ENCODE assay signal across 11 cellular contexts in the genomic region with DNA sequence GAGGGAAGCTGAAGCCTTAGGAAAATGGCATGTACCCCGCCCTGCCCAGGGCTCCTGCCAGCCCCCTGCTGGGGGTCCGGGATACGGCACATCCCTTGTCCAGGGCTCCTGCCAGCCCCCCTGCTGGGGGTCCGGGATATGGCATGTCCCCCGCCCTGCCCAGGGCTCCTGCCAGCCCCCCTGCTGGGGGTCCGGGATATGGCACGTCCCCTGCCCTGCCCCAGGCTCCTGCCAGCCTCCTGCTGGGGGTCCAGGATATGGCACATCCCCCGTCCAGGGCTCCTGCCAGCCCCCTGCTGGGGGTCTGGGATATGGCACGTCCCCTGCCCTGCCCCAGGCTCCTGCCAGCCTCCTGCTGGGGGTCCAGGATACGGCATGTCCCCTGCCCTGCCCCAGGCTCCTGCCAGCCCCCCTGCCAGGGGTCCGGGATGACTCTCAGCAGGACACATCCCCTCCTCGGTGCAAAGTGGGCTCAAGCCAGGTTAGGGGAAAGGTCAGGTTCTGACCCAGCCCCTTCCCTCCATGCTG. TPM values are rescaled to one million over a fixed set of nuclear protein-coding genes. Genes with fewer than 3 reads are reported as not detected.
DNase-seq lines count a peak whose midpoint lies in the region; ATAC-seq and TF ChIP-seq lines count a peak whose summit lies in the region.
"Had no signal": no experiment of that assay in that cellular context is flagged by ENCODE, and none has a peak within 500 bp of the region (broad histone marks: within the 10 kb centered on the region; RNA-seq: fewer than 3 reads in every experiment).

No MANE protein-coding gene starts in this region.

- DNase-seq in CD1c-positive myeloid dendritic cell (ENCODE audit: extremely low spot score), result peak; percentile 26
- no peak for DNase-seq in IMR-90
- peak; percentile 38 for DNase-seq in cerebellar cortex (ENCODE audit: low spot score)
- no peak for DNase-seq in naive thymus-derived CD4-positive, alpha-beta T cell
- DNase-seq in mammary epithelial cell, result no peak
- no peak for DNase-seq in NCI-H2029 (lab: John Stamatoyannopoulos, UW)
- DNase-seq: KG1, left cardiac atrium had no signal

- H3K9me3 Mint-ChIP-seq in naive thymus-derived CD4-positive, alpha-beta T cell, result peaks cover 0 to 2% (median 0%) of the 10 kb centered on the region in 11 donors
- H3K9me3 Mint-ChIP-seq: stimulated activated naive CD8-positive, alpha-beta T cell treated with anti-CD3 and anti-CD28 coated beads, Interleukin-15, Interleukin-2, amounts not matched to agents 100 ng/mL and 50 ng/mL, for 24 hours had no signal

- H3K9ac ChIP-seq in IMR-90 (ENCODE audit: low read depth, low read length) (no peak overlapping the region), mammary epithelial cell (ENCODE audit: insufficient read depth, low read length) (no peak overlapping the region)

- no peak overlapping the region for H4K5ac ChIP-seq in IMR-90 (ENCODE audit: low read depth, low read length)

- no peak overlapping the region for H3K56ac ChIP-seq in IMR-90 (ENCODE audit: extremely low read depth, insufficient read depth, low read length)

- no peak for TF ChIP-seq POLR2A in IMR-90 (IDR thresholded peaks at IDR 0.05; ENCODE audit: low read depth, low read length)

- no peak overlapping the region for H2AK9ac ChIP-seq in IMR-90 (replicated peaks; ENCODE audit: low read depth, low read length, poor library complexity)

- H3K27me3 ChIP-seq in IMR-90 (ENCODE audit: control insufficient read depth, insufficient read depth, low read length) (peaks cover 27% of the 10 kb centered on the region), mammary epithelial cell (ENCODE audit: insufficient read depth, low read length) (no peaks in the 10 kb centered on the region)
- H3K27me3 ChIP-seq in naive thymus-derived CD4-positive, alpha-beta T cell (ENCODE audit: control insufficient read depth in 2 of 2, insufficient read depth in 2 of 2, low read length in 2 of 2), result no peaks in the 10 kb centered on the region

- in situ Hi-C loops in IMR-90 (cut with MboI; ENCODE audit: low sequenced_read_pairs) (no loop called here), mammary epithelial cell (cut with MboI; ENCODE audit: low sequenced_read_pairs in 2 of 2) (no loop called here)

- dilution Hi-C loops in IMR-90 (cut with HindIII; ENCODE audit: low sequenced_read_pairs, unreplicated experiment) (no loop called here), mammary epithelial cell (cut with HindIII; ENCODE audit: low sequenced_read_pairs) (no loop called here)

- H2AK5ac ChIP-seq in IMR-90 (ENCODE audit: low read depth, low read length), result no peak overlapping the region

- no peaks in the 10 kb centered on the region for H3K79me2 ChIP-seq in mammary epithelial cell (ENCODE audit: insufficient read depth, low read length)

- peak; percentile 19; the same call in 1 of the 2 replicates for TF ChIP-seq RAD21 in IMR-90 (IDR thresholded peaks at IDR 0.05; ENCODE audit: low read length)

- no peak overlapping the region for H3K14ac ChIP-seq in IMR-90 (replicated peaks; ENCODE audit: low read depth, low read length)

- ATAC-seq in IMR-90 (ENCODE audit: low read depth) (peak; percentile 48; the same call in 1 of the 2 replicates), HG02610 (IDR thresholded peaks at IDR 0.05; ENCODE audit: unreplicated experiment) (no peak), HG03469 (IDR thresholded peaks at IDR 0.05; ENCODE audit: unreplicated experiment) (no peak)
- ATAC-seq in naive thymus-derived CD4-positive, alpha-beta T cell, result peak; percentile 71

- no peak overlapping the region for H4K91ac ChIP-seq in IMR-90 (ENCODE audit: insufficient read depth, low read depth, low read length)

- H3K4ac ChIP-seq in IMR-90 (ENCODE audit: low read depth, low read length), result no peak overlapping the region

- POLR2A ChIA-PET in IMR-90 (lab: Charles Lee; ENCODE audit: unreplicated experiment), result no interaction called here
- POLR2A ChIA-PET in naive thymus-derived CD4-positive, alpha-beta T cell (lab: Charles Lee), result no interaction called here

- no peaks in the 10 kb centered on the region for H3K79me1 ChIP-seq in IMR-90 (ENCODE audit: low read depth in 1 of 2, low read length in 2 of 2)

- H3K4me3 Mint-ChIP-seq in naive thymus-derived CD4-positive, alpha-beta T cell, result no peak overlapping the region
- H3K4me3 Mint-ChIP-seq: stimulated activated naive CD8-positive, alpha-beta T cell treated with anti-CD3 and anti-CD28 coated beads, Interleukin-15, Interleukin-2, amounts not matched to agents 100 ng/mL and 50 ng/mL, for 24 hours had no signal

- H2BK20ac ChIP-seq in IMR-90 (ENCODE audit: low read depth, low read length), result no peak overlapping the region

- WGBS in IMR-90 (ENCODE audit: extremely low coverage in 2 of 2, insufficient read length in 1 of 2), 2 experiments, result 43% methylated on average over 3 of the region's 12 CpGs; no CpG with 5 or more reads in 1 of the 2 experiments
- WGBS in mammary epithelial cell (ENCODE audit: low coverage, missing lambda C conversion rate), result 68% methylated on average over 3 of the region's 12 CpGs

- no peak overlapping the region for H3K27ac ChIP-seq in IMR-90 (ENCODE audit: insufficient read depth, low read length)
- H3K27ac ChIP-seq in naive thymus-derived CD4-positive, alpha-beta T cell (ENCODE audit: low read depth, low read length), result no peak overlapping the region
- no peak overlapping the region for H3K27ac ChIP-seq in mammary epithelial cell (ENCODE audit: insufficient read depth, low read depth, low read length)

- CTCF ChIA-PET in IMR-90 (lab: Yijun Ruan, JAX) (no interaction called here), mammary epithelial cell (lab: Charles Lee; ENCODE audit: low non-redundant PET) (no interaction called here)
- CTCF ChIA-PET in naive thymus-derived CD4-positive, alpha-beta T cell (lab: Charles Lee), result interaction anchor here (0.7 to 1.8 kb wide), 2 partner anchors 77 to 126 kb away, joined by 3 to 5 read pairs; no protein-coding TSS in a partner anchor

- no peak overlapping the region for H3K23ac ChIP-seq in IMR-90 (ENCODE audit: low read depth, low read length)

- no peaks in the 10 kb centered on the region for H3K9me1 ChIP-seq in IMR-90 (ENCODE audit: insufficient read depth, low read length)

- H3K4me3 ChIP-seq in IMR-90 (ENCODE audit: insufficient read depth, low read depth, low read length) (no peak overlapping the region), mammary epithelial cell (replicated peaks in 1 of 3; ENCODE audit: insufficient read depth in 1 of 3, low read depth in 2 of 3, low read length in 3 of 3) (no peak overlapping the region)
- no peak overlapping the region for H3K4me3 ChIP-seq in naive thymus-derived CD4-positive, alpha-beta T cell (ENCODE audit: low read length)

- BruUV-seq in IMR-90 (replicated peaks; lab: Mats Ljungman, UMichigan) (no TSS peak), mammary epithelial cell (replicated peaks; lab: Mats Ljungman, UMichigan) (no TSS peak)

- H3K36me3 ChIP-seq in IMR-90 (ENCODE audit: control insufficient read depth, insufficient read depth, low read length), result no peaks in the 10 kb centered on the region
- no peaks in the 10 kb centered on the region for H3K36me3 ChIP-seq in naive thymus-derived CD4-positive, alpha-beta T cell (ENCODE audit: control insufficient read depth in 2 of 3, insufficient read depth in 3 of 3, low read length in 3 of 3)
- H3K36me3 ChIP-seq in mammary epithelial cell (ENCODE audit: insufficient read depth, low read length), result no peaks in the 10 kb centered on the region

- intact Hi-C loops in IMR-90 (cut with micrococcal nuclease), result no loop called here
- intact Hi-C loops in naive thymus-derived CD4-positive, alpha-beta T cell (cut with micrococcal nuclease), result no loop called here
- intact Hi-C loops in mammary epithelial cell (cut with micrococcal nuclease), result no loop called here

- H3K27me3 Mint-ChIP-seq in naive thymus-derived CD4-positive, alpha-beta T cell, result peaks cover 0 to 2% (median 0%) of the 10 kb centered on the region in 5 donors
- H3K27me3 Mint-ChIP-seq: stimulated activated naive CD8-positive, alpha-beta T cell treated with anti-CD3 and anti-CD28 coated beads, Interleukin-15, Interleukin-2, amounts not matched to agents 100 ng/mL and 50 ng/mL, for 24 hours had no signal

- H3K4me2 ChIP-seq in IMR-90 (ENCODE audit: low read depth, low read length) (no peak overlapping the region), mammary epithelial cell (ENCODE audit: insufficient read depth, low read depth, low read length) (no peak overlapping the region)

- no peak overlapping the region for H2BK120ac ChIP-seq in IMR-90 (ENCODE audit: low read depth, low read length)

- no peak overlapping the region for H2BK5ac ChIP-seq in IMR-90 (ENCODE audit: low read depth, low read length, poor library complexity, severe bottlenecking)

- no peak overlapping the region for H4K8ac ChIP-seq in IMR-90 (ENCODE audit: low read depth in 2 of 2, low read length in 2 of 2)

- H3K4me1 ChIP-seq in IMR-90 (ENCODE audit: control insufficient read depth, insufficient read depth, low read length), result no peaks in the 10 kb centered on the region
- H3K4me1 ChIP-seq in naive thymus-derived CD4-positive, alpha-beta T cell (ENCODE audit: control insufficient read depth in 2 of 2, insufficient read depth in 2 of 2, low read length in 2 of 2), result no peaks in the 10 kb centered on the region
- H3K4me1 ChIP-seq in mammary epithelial cell (ENCODE audit: insufficient read depth, low read length), result peaks cover under 1% of the 10 kb centered on the region

- no peaks in the 10 kb centered on the region; the same call in 1 of the 2 replicates for H3K9me3 ChIP-seq in IMR-90 (ENCODE audit: control insufficient read depth, insufficient read depth, low read length)
- no peaks in the 10 kb centered on the region for H3K9me3 ChIP-seq in naive thymus-derived CD4-positive, alpha-beta T cell (ENCODE audit: control insufficient read depth in 2 of 3, low read length in 3 of 3)
- H3K9me3 ChIP-seq in mammary epithelial cell (replicated peaks; ENCODE audit: insufficient read depth, low read length), result no peaks in the 10 kb centered on the region

- TF ChIP-seq CTCF in IMR-90 (conservative IDR thresholded peaks at IDR 0.05; ENCODE audit: low read depth, low read length) (peak; percentile 55), mammary epithelial cell (conservative IDR thresholded peaks at IDR 0.05 in 1 of 2, IDR thresholded peaks at IDR 0.05 in 1 of 2; ENCODE audit: extremely low read depth in 1 of 2, insufficient read depth in 1 of 2, low read depth in 1 of 2, low read length in 2 of 2) (peak in 1 of 2 donors; percentile 31)

- H3K4me1 Mint-ChIP-seq in naive thymus-derived CD4-positive, alpha-beta T cell, result peaks cover 0 to 3% (median 0%) of the 10 kb centered on the region in 7 donors

- no peaks in the 10 kb centered on the region for H3K36me3 Mint-ChIP-seq in naive thymus-derived CD4-positive, alpha-beta T cell

- H3K18ac ChIP-seq in IMR-90 (ENCODE audit: low read depth, low read length), result no peak overlapping the region

- no peak overlapping the region for H2BK15ac ChIP-seq in IMR-90 (ENCODE audit: low read depth, low read length)

- H3K27ac Mint-ChIP-seq in naive thymus-derived CD4-positive, alpha-beta T cell, result no peak overlapping the region
- H3K27ac Mint-ChIP-seq: stimulated activated naive CD8-positive, alpha-beta T cell treated with anti-CD3 and anti-CD28 coated beads, Interleukin-15, Interleukin-2, amounts not matched to agents 100 ng/mL and 50 ng/mL, for 24 hours had no signal

- 0 out of 2 replicates have a peak, but pooled peaks cover 3% of the 10 kb centered on the region for H4K20me1 ChIP-seq in IMR-90 (ENCODE audit: insufficient read depth, low read length)
- H4K20me1 ChIP-seq in mammary epithelial cell (ENCODE audit: insufficient read depth, low read length), result no peaks in the 10 kb centered on the region

- H2AFZ ChIP-seq in IMR-90 (replicated peaks; ENCODE audit: low read length, poor library complexity), result no peak overlapping the region
- no peak overlapping the region for H2AFZ ChIP-seq in mammary epithelial cell (ENCODE audit: low read depth, low read length)

RNA-seq across cellular contexts. Expression of a gene that starts 43.2 kb away (rescaled TPM):
- total RNA-seq in IMR-90 (2012; rRNA removed) (0.83 and 1.8 TPM in 2 replicates), mammary epithelial cell (1 to 10 TPM; 2.9 to 7.3 TPM)
- polyA plus RNA-seq in IMR-90 (2012; rRNA removed) (1.5 and 2.5 TPM in 2 replicates), mammary epithelial cell (1.7 TPM)
- 2.3 and 3.8 TPM in 2 replicates for polyA plus RNA-seq in IMR-90 (2012; cell fraction: cytosol; rRNA removed)
- polyA plus RNA-seq in IMR-90 (2012; cell fraction: nucleus; rRNA removed; ENCODE audit: low replicate concordance), result 2.1 and 2.9 TPM in 2 replicates
- total RNA-seq in naive thymus-derived CD4-positive, alpha-beta T cell, result 10 to 100 TPM in 2 of 5 experiments, 1 to 10 TPM in 3; 3.0 to 19.6 (median 4.3) TPM
- 1 to 10 TPM in 1 of 2 donors, under 1 TPM in 1; 0.84 to 8.4 TPM for polyA plus RNA-seq in naive thymus-derived CD4-positive, alpha-beta T cell
- polyA minus RNA-seq in mammary epithelial cell, result 0.98 TPM

Comparison
In these comparisons a context has a peak if more than half of its experiments do, and no peak if none do; other contexts are left out.
1. DNase-seq: peak in CD1c-positive myeloid dendritic cell (single experiment) and cerebellar cortex (single experiment); none in IMR-90 (single experiment), naive thymus-derived CD4-positive, alpha-beta T cell (0 of 9), mammary epithelial cell (single experiment) and NCI-H2029 (single experiment).
2. ATAC-seq: peak in IMR-90 (single experiment) and naive thymus-derived CD4-positive, alpha-beta T cell (single experiment); none in HG02610 (single experiment) and HG03469 (single experiment).